ENCODE assay signal across 8 cellular contexts in genomic region chr18:248053-248452, GRCh38.
"Had no signal": no experiment of that assay in that cellular context is flagged by ENCODE, and none has a peak within 500 bp of the region (broad histone marks: within the 10 kb centered on the region; RNA-seq: fewer than 3 reads in every experiment).

No MANE protein-coding gene starts in this region.

- H3K4me3 ChIP-seq: GM23248, HAP-1 had no signal

- H3K4me3 Mint-ChIP-seq: HFFc6 had no signal

- H3K27ac Mint-ChIP-seq: HFFc6 had no signal

- H3K27ac ChIP-seq: GM23248 had no signal

- H3K9me3 Mint-ChIP-seq: HFFc6 had no signal

- H3K9me3 ChIP-seq: HAP-1 had no signal

- DNase-seq: GM23248, GOT3, H7, HFFc6, IMR-90, KG1 had no signal

- ATAC-seq: HCT116 had no signal
